19 cellular contexts compared by ENCODE assay signal in the genomic region with DNA sequence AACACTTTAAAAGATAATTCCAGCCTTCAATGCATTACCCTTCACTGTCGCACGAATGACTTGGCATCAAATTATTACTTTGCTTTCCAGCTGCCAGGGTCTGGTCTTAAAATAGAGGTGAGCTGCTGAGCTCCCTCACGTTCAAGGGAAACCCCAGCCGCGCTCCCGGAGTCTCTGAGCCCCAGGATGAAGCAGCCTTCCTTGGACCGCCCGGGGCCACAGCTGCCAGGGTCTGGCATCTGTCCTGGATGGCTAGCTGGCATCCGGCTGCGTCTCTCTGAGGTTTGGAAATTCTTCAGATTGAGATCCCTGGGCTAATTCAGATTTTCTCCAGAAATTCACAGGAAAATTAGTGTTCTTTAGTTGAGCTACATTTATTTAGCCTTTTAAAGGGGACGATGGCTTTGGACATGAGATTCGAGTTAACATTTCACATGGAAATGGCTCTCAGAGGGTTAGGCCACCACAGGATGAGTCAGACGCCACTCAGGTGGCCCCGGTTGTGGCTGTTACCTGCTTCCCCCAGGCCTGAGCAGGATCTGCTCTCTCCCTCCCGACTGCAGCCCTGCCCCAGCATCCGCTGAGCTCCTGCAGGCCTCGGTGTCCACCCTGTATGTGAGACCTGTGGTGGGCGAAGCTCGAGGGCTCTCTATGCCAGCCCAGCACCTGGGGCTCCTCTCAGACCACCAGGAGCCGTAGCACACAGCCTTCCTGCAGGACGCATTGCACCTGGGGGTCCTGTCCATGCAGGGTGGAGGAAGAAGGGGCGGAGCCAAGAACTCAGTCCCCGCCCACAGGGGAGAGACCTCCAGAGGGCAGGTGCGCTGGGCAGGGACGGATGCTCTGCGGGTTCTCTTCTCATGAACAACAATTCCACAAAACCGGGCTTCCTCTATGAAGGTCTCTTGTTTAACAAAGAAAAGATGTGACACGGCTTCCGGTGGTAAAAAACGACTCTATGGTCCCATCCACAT.
A peak's percentile ranks its signal among the peaks of the same experiment; 100 is the strongest.
DNase-seq lines count a peak whose midpoint lies in the region; ATAC-seq and TF ChIP-seq lines count a peak whose summit lies in the region.
"Had no signal": no experiment of that assay in that cellular context is flagged by ENCODE, and none has a peak within 500 bp of the region (broad histone marks: within the 10 kb centered on the region; RNA-seq: fewer than 3 reads in every experiment).

No MANE protein-coding gene starts in this region.

- H3K9me3 ChIP-seq in stomach smooth muscle (ENCODE audit: control insufficient read depth in 2 of 2, low read length in 2 of 2): no peaks in the 10 kb centered on the region
- H3K9me3 ChIP-seq: BLaER1 treated with 17β-estradiol and CSF1 and Interleukin-3, amounts not matched to agents 10 nM and 100 nM; Peyer's patch had no signal

- no peak for ATAC-seq in activated naive CD4-positive, alpha-beta T cell treated with anti-CD3 and anti-CD28 coated beads, Interleukin-2, amount 50 U/mL, for 72 hours
- ATAC-seq in GM18517 (IDR thresholded peaks at IDR 0.05; ENCODE audit: unreplicated experiment): no peak

- H3K27ac Mint-ChIP-seq in activated naive CD4-positive, alpha-beta T cell treated with anti-CD3 and anti-CD28 coated beads, Interleukin-2, amount 10 ng/mL, durations not matched to agents 7 days and 5 days: peak overlapping the region; percentile 62
- peak overlapping the region in 1 of 2 donors; percentile 29 for H3K27ac Mint-ChIP-seq in activated naive CD4-positive, alpha-beta T cell treated with anti-CD3 and anti-CD28 coated beads, Interleukin-2, amount 50 U/mL, for 72 hours
- peak overlapping the region in 3 of 5 experiments; percentile 30 to 54 (median 41) for H3K27ac Mint-ChIP-seq in brain

- H3K27ac ChIP-seq in stomach smooth muscle (ENCODE audit: low read length): peak overlapping the region; percentile 24
- H3K27ac ChIP-seq: BLaER1 treated with 17β-estradiol and CSF1 and Interleukin-3, amounts not matched to agents 10 nM and 100 nM; KMS-11; Peyer's patch had no signal

- no peak overlapping the region for H3K4me3 ChIP-seq in stomach smooth muscle (ENCODE audit: low read length in 2 of 2)
- H3K4me3 ChIP-seq: BLaER1 treated with 17β-estradiol and CSF1 and Interleukin-3, amounts not matched to agents 10 nM and 100 nM; Peyer's patch had no signal

- H3K9me3 Mint-ChIP-seq in activated naive CD4-positive, alpha-beta T cell treated with anti-CD3 and anti-CD28 coated beads, Interleukin-2, amount 10 ng/mL, durations not matched to agents 7 days and 5 days: no peaks in the 10 kb centered on the region
- H3K9me3 Mint-ChIP-seq in activated naive CD4-positive, alpha-beta T cell treated with anti-CD3 and anti-CD28 coated beads, Interleukin-2, amount 50 U/mL, for 72 hours: no peaks in the 10 kb centered on the region
- no peaks in the 10 kb centered on the region for H3K9me3 Mint-ChIP-seq in brain
- H3K9me3 Mint-ChIP-seq: CD8-positive, alpha-beta memory T cell had no signal

- no peaks in the 10 kb centered on the region for H3K4me1 Mint-ChIP-seq in activated naive CD4-positive, alpha-beta T cell treated with anti-CD3 and anti-CD28 coated beads, Interleukin-2, amount 10 ng/mL, durations not matched to agents 7 days and 5 days
- peaks cover 5% of the 10 kb centered on the region for H3K4me1 Mint-ChIP-seq in brain
- H3K4me1 Mint-ChIP-seq: CD8-positive, alpha-beta memory T cell had no signal

- no peak for DNase-seq in activated naive CD4-positive, alpha-beta T cell treated with anti-CD3 and anti-CD28 coated beads, Interleukin-2, amount 10 ng/mL, durations not matched to agents 7 days and 5 days
- DNase-seq in activated naive CD4-positive, alpha-beta T cell treated with anti-CD3 and anti-CD28 coated beads, Interleukin-2, amount 50 U/mL, for 72 hours (ENCODE audit: low spot score in 2 of 2): no peak
- DNase-seq in myocyte (ENCODE audit: low read depth) (peak; percentile 86), ureter (ENCODE audit: low spot score) (no peak), inferior parietal cortex (ENCODE audit: extremely low spot score) (no peak)
- DNase-seq: CD8-positive, alpha-beta memory T cell; DMS79; GOT3; NCI-H1048; NCI-H146; NCI-H2081; NCI-H524; Peyer's patch; SHP77 treated with DMSO at 0.1 percent for 48 hours had no signal

- no peaks in the 10 kb centered on the region for H3K27me3 Mint-ChIP-seq in activated naive CD4-positive, alpha-beta T cell treated with anti-CD3 and anti-CD28 coated beads, Interleukin-2, amount 10 ng/mL, durations not matched to agents 7 days and 5 days
- H3K27me3 Mint-ChIP-seq in brain: peaks cover 3% of the 10 kb centered on the region
- H3K27me3 Mint-ChIP-seq: CD8-positive, alpha-beta memory T cell had no signal

- peaks cover 4% of the 10 kb centered on the region for H3K4me1 ChIP-seq in stomach smooth muscle (ENCODE audit: control insufficient read depth, insufficient read depth, low read length)
- H3K4me1 ChIP-seq: Peyer's patch had no signal

- peaks cover 27% of the 10 kb centered on the region for H3K36me3 Mint-ChIP-seq in activated naive CD4-positive, alpha-beta T cell treated with anti-CD3 and anti-CD28 coated beads, Interleukin-2, amount 10 ng/mL, durations not matched to agents 7 days and 5 days
- H3K36me3 Mint-ChIP-seq in activated naive CD4-positive, alpha-beta T cell treated with anti-CD3 and anti-CD28 coated beads, Interleukin-2, amount 50 U/mL, for 72 hours: no peaks in the 10 kb centered on the region
- peaks cover 17% of the 10 kb centered on the region for H3K36me3 Mint-ChIP-seq in brain

- CTCF ChIA-PET in activated naive CD4-positive, alpha-beta T cell treated with anti-CD3 and anti-CD28 coated beads, Interleukin-2, amount 10 ng/mL, durations not matched to agents 7 days and 5 days (lab: Charles Lee): no interaction called here

- TF ChIP-seq CTCF in brain (conservative IDR thresholded peaks at IDR 0.05): no peak

- H3K9ac ChIP-seq in stomach smooth muscle (ENCODE audit: low read length in 2 of 2): no peak overlapping the region
- H3K9ac ChIP-seq: BLaER1 treated with 17β-estradiol and CSF1 and Interleukin-3, amounts not matched to agents 10 nM and 100 nM; KMS-11 had no signal

- H3K36me3 ChIP-seq in stomach smooth muscle (ENCODE audit: control insufficient read depth in 2 of 2, insufficient read depth in 2 of 2, low read length in 2 of 2): peaks cover 52 to 57% of the 10 kb centered on the region in 2 donors

- H3K27me3 ChIP-seq in stomach smooth muscle (ENCODE audit: control insufficient read depth in 1 of 2, insufficient read depth in 2 of 2, low read length in 2 of 2): no peaks in the 10 kb centered on the region
- H3K27me3 ChIP-seq: BLaER1 treated with 17β-estradiol and CSF1 and Interleukin-3, amounts not matched to agents 10 nM and 100 nM; Peyer's patch had no signal

- no peak overlapping the region for H3K4me3 Mint-ChIP-seq in activated naive CD4-positive, alpha-beta T cell treated with anti-CD3 and anti-CD28 coated beads, Interleukin-2, amount 10 ng/mL, durations not matched to agents 7 days and 5 days
- no peak overlapping the region for H3K4me3 Mint-ChIP-seq in brain
- H3K4me3 Mint-ChIP-seq: CD8-positive, alpha-beta memory T cell had no signal
